In genomic region chr2:38415023-38415422, GRCh38 we compare ENCODE assay signal across 23 cellular contexts.
"Had no signal": no experiment of that assay in that cellular context is flagged by ENCODE, and none has a peak within 500 bp of the region (broad histone marks: within the 10 kb centered on the region; RNA-seq: fewer than 3 reads in every experiment).

No MANE protein-coding gene starts in this region.

- H3K27me3 Mint-ChIP-seq: stimulated activated naive CD8-positive, alpha-beta T cell treated with anti-CD3 and anti-CD28 coated beads, Interleukin-15, Interleukin-2, amounts not matched to agents 100 ng/mL and 50 ng/mL, for 24 hours had no signal

- H3K4me1 Mint-ChIP-seq: immature natural killer cell, neural crest cell had no signal

- H3K27ac ChIP-seq: prostate gland, right atrium auricular region, skin epidermis had no signal

- H3K4me3 ChIP-seq: esophagus squamous epithelium, mucosa of descending colon, prostate gland, right atrium auricular region, skin epidermis had no signal

- H3K36me3 ChIP-seq: esophagus squamous epithelium, prostate gland, right atrium auricular region had no signal

- ATAC-seq: effector memory CD8-positive, alpha-beta T cell; mucosa of descending colon; natural killer cell treated with Interleukin-12 subunit alpha and Interleukin-12 subunit beta and Interleukin-15 and Interleukin-18, amount 100 ng/mL, for 72 hours; stimulated activated naive B cell treated with anti-CD40 and anti-IgM and Interleukin-4, amounts not matched to agents 10 μg/mL and 1 μg/mL and 100 μg/mL, for 72 hours had no signal

- DNase-seq: cerebellar nuclear complex; cortex of kidney; effector memory CD8-positive, alpha-beta T cell; erythroblast; esophagus squamous epithelium; foreskin melanocyte; hypothalamus; immature natural killer cell; islet precursor cell; mesenchymal stem cell; mucosa of descending colon; naive B cell; stimulated activated CD4-positive, alpha-beta T cell treated with anti-CD3 and anti-CD28 coated beads, Interleukin-15, amount 100 ng/mL, for 24 hours; stimulated activated CD4-positive, alpha-beta T cell treated with anti-CD3 and anti-CD28 coated beads, Interleukin-2, amount 100 ng/mL, for 48 hours; stimulated activated naive B cell treated with anti-CD40 and anti-IgM and Interleukin-4, amounts not matched to agents 10 μg/mL and 1 μg/mL and 100 μg/mL, for 72 hours; trophoblast cell had no signal

- H3K4me1 ChIP-seq: prostate gland, right atrium auricular region had no signal

- H3K4me3 Mint-ChIP-seq: effector memory CD8-positive, alpha-beta T cell; immature natural killer cell; mesothelial cell of epicardium; naive B cell; natural killer cell treated with Interleukin-12 subunit alpha and Interleukin-12 subunit beta and Interleukin-15 and Interleukin-18, amount 100 ng/mL, for 72 hours; neural crest cell; stimulated activated naive B cell treated with anti-CD40 and anti-IgM and Interleukin-4, amounts not matched to agents 10 μg/mL and 1 μg/mL and 100 μg/mL, for 72 hours; stimulated activated naive CD8-positive, alpha-beta T cell treated with anti-CD3 and anti-CD28 coated beads, Interleukin-15, Interleukin-2, amounts not matched to agents 100 ng/mL and 50 ng/mL, for 24 hours had no signal

- H3K27me3 ChIP-seq: esophagus squamous epithelium, right atrium auricular region had no signal

- H3K27ac Mint-ChIP-seq: effector memory CD8-positive, alpha-beta T cell; immature natural killer cell; mesothelial cell of epicardium; naive B cell; natural killer cell treated with Interleukin-12 subunit alpha and Interleukin-12 subunit beta and Interleukin-15 and Interleukin-18, amount 100 ng/mL, for 72 hours; stimulated activated naive B cell treated with anti-CD40 and anti-IgM and Interleukin-4, amounts not matched to agents 10 μg/mL and 1 μg/mL and 100 μg/mL, for 72 hours; stimulated activated naive CD8-positive, alpha-beta T cell treated with anti-CD3 and anti-CD28 coated beads, Interleukin-15, Interleukin-2, amounts not matched to agents 100 ng/mL and 50 ng/mL, for 24 hours had no signal

- H3K9me3 ChIP-seq: prostate gland had no signal
